ENCODE assay signal across 27 cellular contexts in genomic region chr2:71576541-71576940, GRCh38.
DNase-seq lines count a peak whose midpoint lies in the region; ATAC-seq, FAIRE-seq and TF ChIP-seq lines count a peak whose summit lies in the region.
"Had no signal": no experiment of that assay in that cellular context is flagged by ENCODE, and none has a peak within 500 bp of the region (broad histone marks: within the 10 kb centered on the region; RNA-seq: fewer than 3 reads in every experiment).

No MANE protein-coding gene starts in this region.

- H3K27me3 ChIP-seq in sigmoid colon, result no peaks in the 10 kb centered on the region
- H3K27me3 ChIP-seq: ascending aorta, gastrocnemius medialis, neural progenitor cell, SJSA1, upper lobe of left lung had no signal

- H3K27ac ChIP-seq in sigmoid colon, result peak overlapping the region in 3 of 4 donors; percentile 34 to 52 (median 39)
- H3K27ac ChIP-seq: neural progenitor cell, SJSA1, upper lobe of left lung had no signal

- intact Hi-C loops in sigmoid colon (cut with DNase I), result no loop called here

- no peak for TF ChIP-seq CTCF in sigmoid colon (IDR thresholded peaks at IDR 0.05)

- H3K4me1 ChIP-seq in sigmoid colon, result peaks cover 0 to 10% (median 4%) of the 10 kb centered on the region in 4 donors
- H3K4me1 ChIP-seq: neural progenitor cell, SJSA1, upper lobe of left lung had no signal

- no peak for FAIRE-seq in GM19239 (lab: Jason Lieb, UNC)
- FAIRE-seq: RCC 7860, small intestine had no signal

- no peak for TF ChIP-seq POLR2A in sigmoid colon (IDR thresholded peaks at IDR 0.05)

- DNase-seq in amygdala (lab: John Stamatoyannopoulos, UW) (peak in 50 of 56 donors; percentile 9 to 84 (median 62)), globus pallidus (ENCODE audit: low spot score) (peak; percentile 89), inferior parietal cortex (ENCODE audit: extremely low spot score) (peak; percentile 38), sigmoid colon (peak; percentile 80), activated gamma-delta T cell (lab: John Stamatoyannopoulos, UW) (no peak), GM19239 (ENCODE audit: insufficient read length, low spot score) (no peak)
- DNase-seq in activated CD8-positive, alpha-beta memory T cell treated with anti-CD3 and anti-CD28 coated beads, Interleukin-2, amount 50 U/mL, for 48 hours, result no peak
- DNase-seq: activated B cell treated with CpG ODN at 0.5 μM for 24 hours; activated CD4-positive, alpha-beta T cell treated with anti-CD3 and anti-CD28 coated beads, Interleukin-2, amount 50 U/mL, for 4 hours; central memory CD4-positive, alpha-beta T cell; gastrocnemius medialis; GDM1; KBM-7; NCI-H1105 treated with DMSO at 0.1 percent for 48 hours; NCI-H2081; NCI-H345; NCI-H774; small intestine; stimulated activated CD4-positive, alpha-beta T cell treated with anti-CD3 and anti-CD28 coated beads, Interleukin-1b, Interleukin-23, amount 100 ng/mL, for 48 hours; stimulated activated CD8-positive, alpha-beta memory T cell treated with anti-CD3 and anti-CD28 coated beads, Interleukin-4, amount 100 ng/mL, for 48 hours; T-cell; upper lobe of left lung had no signal

- WGBS in sigmoid colon, 2 donors, result 90% methylated on average over 16 of the region's 16 CpGs

- peaks cover 0 to 24% (median 2%) of the 10 kb centered on the region in 4 donors for H3K36me3 ChIP-seq in sigmoid colon
- H3K36me3 ChIP-seq: ascending aorta, neural progenitor cell had no signal

- no peak for ATAC-seq in GM18861 (IDR thresholded peaks at IDR 0.05; ENCODE audit: unreplicated experiment)

- no peak overlapping the region for H3K4me3 ChIP-seq in sigmoid colon
- H3K4me3 ChIP-seq: ascending aorta, gastrocnemius medialis, neural progenitor cell, SJSA1, upper lobe of left lung had no signal

- no peaks in the 10 kb centered on the region for H3K9me3 ChIP-seq in sigmoid colon
- H3K9me3 ChIP-seq: ascending aorta, gastrocnemius medialis, SJSA1, upper lobe of left lung had no signal

- TF ChIP-seq EP300 in sigmoid colon (IDR thresholded peaks at IDR 0.05), result no peak

Comparison
In these comparisons a context has a peak if more than half of its experiments do, and no peak if none do; other contexts are left out.
1. DNase-seq: peak in amygdala (50 of 56), globus pallidus (single experiment), inferior parietal cortex (single experiment) and sigmoid colon (single experiment); none in activated CD8-positive, alpha-beta memory T cell treated with anti-CD3 and anti-CD28 coated beads, Interleukin-2, amount 50 U/mL, for 48 hours (single experiment), activated gamma-delta T cell (single experiment) and GM19239 (single experiment).